ENCODE assay signal across 8 cellular contexts in the genomic region with DNA sequence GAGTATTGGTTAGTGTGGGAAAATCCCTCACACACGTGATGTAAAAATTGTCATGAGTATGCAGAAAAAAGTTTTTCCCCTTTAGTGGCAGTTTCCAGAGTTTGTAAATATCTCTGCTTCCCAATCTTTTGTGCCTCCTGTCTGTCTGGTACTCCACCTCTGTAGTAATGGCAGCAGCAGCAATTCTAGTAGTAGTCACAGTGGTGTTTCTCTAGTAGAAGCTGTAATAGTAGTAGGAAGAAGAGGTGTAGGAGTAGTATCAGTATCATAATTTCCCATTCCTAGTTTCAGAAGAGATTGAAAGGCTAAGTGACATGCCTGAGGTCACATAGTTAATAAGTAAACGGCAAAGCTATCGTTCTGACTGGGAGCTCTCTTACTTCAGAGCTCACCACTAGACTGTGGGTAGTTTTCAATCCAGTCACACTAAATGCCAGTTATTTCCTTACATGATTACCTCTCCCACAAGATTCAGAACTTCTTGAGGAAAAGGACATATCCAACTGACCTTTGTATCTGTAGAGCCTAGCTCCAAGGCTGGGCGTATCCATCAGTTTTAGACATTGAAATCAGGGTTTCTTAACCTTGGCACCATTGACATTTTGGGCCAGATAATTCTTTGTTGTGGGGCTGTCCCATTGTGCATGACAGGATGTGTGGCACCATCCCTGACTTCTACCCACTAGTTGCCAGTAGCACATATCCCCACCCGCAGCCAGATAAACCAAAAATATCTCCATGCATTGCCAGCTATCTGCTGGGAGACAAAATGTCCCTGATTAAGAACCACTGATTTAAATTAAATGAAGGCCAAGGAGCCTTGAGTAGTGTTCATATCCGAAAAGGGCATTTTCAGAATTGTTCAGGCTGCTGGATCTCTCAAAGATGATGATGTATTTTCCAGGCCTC.
DNase-seq lines count a peak whose midpoint lies in the region; ATAC-seq, FAIRE-seq and TF ChIP-seq lines count a peak whose summit lies in the region.

No MANE protein-coding gene starts in this region.

- FAIRE-seq in RCC 7860 (lab: Jason Lieb, UNC) = peak; percentile 99

- peaks cover 78 to 85% of the 10 kb centered on the region in 2 donors for H3K4me1 ChIP-seq in gastrocnemius medialis

- no peaks in the 10 kb centered on the region for H3K36me3 ChIP-seq in gastrocnemius medialis

- no peaks in the 10 kb centered on the region for H3K9me3 ChIP-seq in gastrocnemius medialis

- H3K4me3 ChIP-seq in gastrocnemius medialis = no peak overlapping the region

- peak overlapping the region; percentile 13 to 61 (median 54) for H3K27ac ChIP-seq in gastrocnemius medialis

- intact Hi-C loops in gastrocnemius medialis (cut with DNase I; ENCODE audit: low total_unique reads) = loop anchor here (5.0 kb wide), 1 partner anchor 265 kb away; no protein-coding TSS in a partner anchor

- no peaks in the 10 kb centered on the region for H3K27me3 ChIP-seq in gastrocnemius medialis

- no peak for TF ChIP-seq POLR2A in gastrocnemius medialis (IDR thresholded peaks at IDR 0.05)

- DNase-seq in RCC 7860 (ENCODE audit: low spot score) (peak; percentile 99), gastrocnemius medialis (no peak), OCI-M2 (lab: John Stamatoyannopoulos, UW; ENCODE audit: unreplicated experiment) (no peak), NCI-H345 treated with DMSO at 0.1 percent for 48 hours (lab: John Stamatoyannopoulos, UW; ENCODE audit: unreplicated experiment) (no peak), NCI-H748 treated with DMSO at 0.1 percent for 48 hours (lab: John Stamatoyannopoulos, UW) (no peak)
- DNase-seq in activated effector memory CD4-positive, alpha-beta T cell treated with anti-CD3 and anti-CD28 coated beads, Interleukin-2, amount 50 U/mL, for 16 hours = no peak

- TF ChIP-seq CTCF in gastrocnemius medialis (IDR thresholded peaks at IDR 0.05 in 4 of 5, conservative IDR thresholded peaks at IDR 0.05 in 1 of 5) = no peak

- ATAC-seq in GM19023 (IDR thresholded peaks at IDR 0.05; ENCODE audit: unreplicated experiment) (peak; percentile 93), HG02642 (IDR thresholded peaks at IDR 0.05; ENCODE audit: poor library complexity, unreplicated experiment) (peak; percentile 94), gastrocnemius medialis (no peak)

- in situ Hi-C loops in gastrocnemius medialis (cut with MboI; ENCODE audit: low sequenced_read_pairs in 4 of 4) = loop anchor here in 1 of 4 donors (25.0 kb wide), 1 partner anchor 255 kb away; no protein-coding TSS in a partner anchor

Comparison
In these comparisons a context has a peak if more than half of its experiments do, and no peak if none do; other contexts are left out.
1. ATAC-seq: peak in GM19023 (single experiment) and HG02642 (single experiment); none in gastrocnemius medialis (0 of 2).